Comparison of ENCODE assay signal across 1 cellular context in the genomic region with DNA sequence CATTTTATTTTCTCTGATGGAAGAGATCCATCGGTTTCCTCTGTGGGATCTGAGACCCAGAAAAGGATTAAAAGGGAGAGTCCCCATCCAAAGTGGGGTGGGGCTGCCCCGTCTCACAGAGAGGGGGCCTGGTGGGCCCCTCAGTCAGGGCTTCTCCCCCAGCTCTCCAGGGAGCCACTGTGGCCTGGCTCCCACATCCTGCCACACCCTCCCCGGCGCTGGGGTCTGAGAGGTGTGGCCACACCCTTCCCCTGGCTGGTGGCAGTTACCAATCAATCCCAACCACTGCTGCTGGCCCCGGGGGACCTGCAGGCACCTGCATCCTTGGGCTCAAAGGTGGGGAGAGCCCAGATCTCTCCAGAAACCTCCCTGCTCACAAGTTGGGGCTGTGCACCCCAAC.
TF ChIP-seq lines count a peak whose summit lies in the region.

No MANE protein-coding gene starts in this region.

TF ChIP-seq in GM12878, 131 proteins besides CTCF, POLR2A, EP300 and RAD21 (continued from another document):
- TF ChIP-seq KDM1A (IDR thresholded peaks at IDR 0.05; ENCODE audit: borderline replicate concordance) (no peak), ZZZ3 (IDR thresholded peaks at IDR 0.05; ENCODE audit: control insufficient read depth, insufficient read length, low read depth) (no peak), POLR2AphosphoS2 (IDR thresholded peaks at IDR 0.05; ENCODE audit: low read depth, low read length) (no peak), TCF7 (IDR thresholded peaks at IDR 0.05; ENCODE audit: borderline replicate concordance) (no peak), EGR1 (IDR thresholded peaks at IDR 0.05; ENCODE audit: borderline replicate concordance in 1 of 2, low read depth in 2 of 2, low read length in 2 of 2) (no peak), CHD1 (IDR thresholded peaks at IDR 0.05; ENCODE audit: low read depth, low read length) (no peak), ZSCAN29 (IDR thresholded peaks at IDR 0.05) (no peak), ATF7 (IDR thresholded peaks at IDR 0.05; ENCODE audit: low read depth) (no peak), SMAD5 (IDR thresholded peaks at IDR 0.05; ENCODE audit: low read depth) (no peak), MEF2A (IDR thresholded peaks at IDR 0.05; ENCODE audit: insufficient read depth, low read depth, low read length) (no peak), ZBED1 (IDR thresholded peaks at IDR 0.05; ENCODE audit: borderline replicate concordance) (no peak), RCOR1 (conservative IDR thresholded peaks at IDR 0.05; ENCODE audit: low read depth, low read length) (no peak), BRCA1 (IDR thresholded peaks at IDR 0.05; ENCODE audit: low read depth, low read length) (no peak), CEBPB (IDR thresholded peaks at IDR 0.05; ENCODE audit: borderline replicate concordance in 1 of 2, low read depth in 2 of 2, low read length in 2 of 2) (no peak), GABPA (IDR thresholded peaks at IDR 0.05; ENCODE audit: low read depth) (no peak), IKZF2 (IDR thresholded peaks at IDR 0.05) (peak; percentile 43 to 44; a peak in 2 of 4 replicates), IKZF1 (conservative IDR thresholded peaks at IDR 0.05) (peak; percentile 68), JUND (IDR thresholded peaks at IDR 0.05; ENCODE audit: low read depth, low read length) (no peak), STAT1 (conservative IDR thresholded peaks at IDR 0.05) (no peak), BACH1 (IDR thresholded peaks at IDR 0.05; ENCODE audit: borderline replicate concordance) (no peak), GATAD2B (conservative IDR thresholded peaks at IDR 0.05; ENCODE audit: low read depth) (0 out of 2 replicates have a peak, but pooled peaks have one; percentile 28), MYB (IDR thresholded peaks at IDR 0.05; ENCODE audit: borderline replicate concordance, low read depth, low read length) (0 out of 2 replicates have a peak, but pooled peaks have one; percentile 55), DPF2 (IDR thresholded peaks at IDR 0.05) (0 out of 2 replicates have a peak, but pooled peaks have one; percentile 34), EZH2 (IDR thresholded peaks at IDR 0.05; ENCODE audit: borderline replicate concordance, control insufficient read depth, low read depth, low read length) (no peak), CBFB (IDR thresholded peaks at IDR 0.05; ENCODE audit: low read depth) (no peak), SREBF2 (IDR thresholded peaks at IDR 0.05; ENCODE audit: low read length) (no peak), NFYA (IDR thresholded peaks at IDR 0.05; ENCODE audit: borderline replicate concordance, low read depth, low read length) (no peak)
- TF ChIP-seq, protein P1, sequence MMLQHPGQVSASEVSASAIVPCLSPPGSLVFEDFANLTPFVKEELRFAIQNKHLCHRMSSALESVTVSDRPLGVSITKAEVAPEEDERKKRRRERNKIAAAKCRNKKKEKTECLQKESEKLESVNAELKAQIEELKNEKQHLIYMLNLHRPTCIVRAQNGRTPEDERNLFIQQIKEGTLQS (IDR thresholded peaks at IDR 0.05; ENCODE audit: borderline replicate concordance, extremely low read depth, low read depth, low read length), result no peak
- TF ChIP-seq, protein P2, sequence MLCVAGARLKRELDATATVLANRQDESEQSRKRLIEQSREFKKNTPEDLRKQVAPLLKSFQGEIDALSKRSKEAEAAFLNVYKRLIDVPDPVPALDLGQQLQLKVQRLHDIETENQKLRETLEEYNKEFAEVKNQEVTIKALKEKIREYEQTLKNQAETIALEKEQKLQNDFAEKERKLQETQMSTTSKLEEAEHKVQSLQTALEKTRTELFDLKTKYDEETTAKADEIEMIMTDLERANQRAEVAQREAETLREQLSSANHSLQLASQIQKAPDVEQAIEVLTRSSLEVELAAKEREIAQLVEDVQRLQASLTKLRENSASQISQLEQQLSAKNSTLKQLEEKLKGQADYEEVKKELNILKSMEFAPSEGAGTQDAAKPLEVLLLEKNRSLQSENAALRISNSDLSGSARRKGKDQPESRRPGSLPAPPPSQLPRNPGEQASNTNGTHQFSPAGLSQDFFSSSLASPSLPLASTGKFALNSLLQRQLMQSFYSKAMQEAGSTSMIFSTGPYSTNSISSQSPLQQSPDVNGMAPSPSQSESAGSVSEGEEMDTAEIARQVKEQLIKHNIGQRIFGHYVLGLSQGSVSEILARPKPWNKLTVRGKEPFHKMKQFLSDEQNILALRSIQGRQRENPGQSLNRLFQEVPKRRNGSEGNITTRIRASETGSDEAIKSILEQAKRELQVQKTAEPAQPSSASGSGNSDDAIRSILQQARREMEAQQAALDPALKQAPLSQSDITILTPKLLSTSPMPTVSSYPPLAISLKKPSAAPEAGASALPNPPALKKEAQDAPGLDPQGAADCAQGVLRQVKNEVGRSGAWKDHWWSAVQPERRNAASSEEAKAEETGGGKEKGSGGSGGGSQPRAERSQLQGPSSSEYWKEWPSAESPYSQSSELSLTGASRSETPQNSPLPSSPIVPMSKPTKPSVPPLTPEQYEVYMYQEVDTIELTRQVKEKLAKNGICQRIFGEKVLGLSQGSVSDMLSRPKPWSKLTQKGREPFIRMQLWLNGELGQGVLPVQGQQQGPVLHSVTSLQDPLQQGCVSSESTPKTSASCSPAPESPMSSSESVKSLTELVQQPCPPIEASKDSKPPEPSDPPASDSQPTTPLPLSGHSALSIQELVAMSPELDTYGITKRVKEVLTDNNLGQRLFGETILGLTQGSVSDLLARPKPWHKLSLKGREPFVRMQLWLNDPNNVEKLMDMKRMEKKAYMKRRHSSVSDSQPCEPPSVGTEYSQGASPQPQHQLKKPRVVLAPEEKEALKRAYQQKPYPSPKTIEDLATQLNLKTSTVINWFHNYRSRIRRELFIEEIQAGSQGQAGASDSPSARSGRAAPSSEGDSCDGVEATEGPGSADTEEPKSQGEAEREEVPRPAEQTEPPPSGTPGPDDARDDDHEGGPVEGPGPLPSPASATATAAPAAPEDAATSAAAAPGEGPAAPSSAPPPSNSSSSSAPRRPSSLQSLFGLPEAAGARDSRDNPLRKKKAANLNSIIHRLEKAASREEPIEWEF (IDR thresholded peaks at IDR 0.05; ENCODE audit: insufficient replicate concordance, low read depth, low read length), result no peak
- TF ChIP-seq, protein P3, sequence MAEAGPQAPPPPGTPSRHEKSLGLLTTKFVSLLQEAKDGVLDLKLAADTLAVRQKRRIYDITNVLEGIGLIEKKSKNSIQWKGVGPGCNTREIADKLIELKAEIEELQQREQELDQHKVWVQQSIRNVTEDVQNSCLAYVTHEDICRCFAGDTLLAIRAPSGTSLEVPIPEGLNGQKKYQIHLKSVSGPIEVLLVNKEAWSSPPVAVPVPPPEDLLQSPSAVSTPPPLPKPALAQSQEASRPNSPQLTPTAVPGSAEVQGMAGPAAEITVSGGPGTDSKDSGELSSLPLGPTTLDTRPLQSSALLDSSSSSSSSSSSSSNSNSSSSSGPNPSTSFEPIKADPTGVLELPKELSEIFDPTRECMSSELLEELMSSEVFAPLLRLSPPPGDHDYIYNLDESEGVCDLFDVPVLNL (IDR thresholded peaks at IDR 0.05; ENCODE audit: low read depth, low read length), result no peak
- TF ChIP-seq, protein P4, sequence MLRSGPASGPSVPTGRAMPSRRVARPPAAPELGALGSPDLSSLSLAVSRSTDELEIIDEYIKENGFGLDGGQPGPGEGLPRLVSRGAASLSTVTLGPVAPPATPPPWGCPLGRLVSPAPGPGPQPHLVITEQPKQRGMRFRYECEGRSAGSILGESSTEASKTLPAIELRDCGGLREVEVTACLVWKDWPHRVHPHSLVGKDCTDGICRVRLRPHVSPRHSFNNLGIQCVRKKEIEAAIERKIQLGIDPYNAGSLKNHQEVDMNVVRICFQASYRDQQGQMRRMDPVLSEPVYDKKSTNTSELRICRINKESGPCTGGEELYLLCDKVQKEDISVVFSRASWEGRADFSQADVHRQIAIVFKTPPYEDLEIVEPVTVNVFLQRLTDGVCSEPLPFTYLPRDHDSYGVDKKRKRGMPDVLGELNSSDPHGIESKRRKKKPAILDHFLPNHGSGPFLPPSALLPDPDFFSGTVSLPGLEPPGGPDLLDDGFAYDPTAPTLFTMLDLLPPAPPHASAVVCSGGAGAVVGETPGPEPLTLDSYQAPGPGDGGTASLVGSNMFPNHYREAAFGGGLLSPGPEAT (IDR thresholded peaks at IDR 0.05; ENCODE audit: low read depth), result no peak
- TF ChIP-seq, protein P5, sequence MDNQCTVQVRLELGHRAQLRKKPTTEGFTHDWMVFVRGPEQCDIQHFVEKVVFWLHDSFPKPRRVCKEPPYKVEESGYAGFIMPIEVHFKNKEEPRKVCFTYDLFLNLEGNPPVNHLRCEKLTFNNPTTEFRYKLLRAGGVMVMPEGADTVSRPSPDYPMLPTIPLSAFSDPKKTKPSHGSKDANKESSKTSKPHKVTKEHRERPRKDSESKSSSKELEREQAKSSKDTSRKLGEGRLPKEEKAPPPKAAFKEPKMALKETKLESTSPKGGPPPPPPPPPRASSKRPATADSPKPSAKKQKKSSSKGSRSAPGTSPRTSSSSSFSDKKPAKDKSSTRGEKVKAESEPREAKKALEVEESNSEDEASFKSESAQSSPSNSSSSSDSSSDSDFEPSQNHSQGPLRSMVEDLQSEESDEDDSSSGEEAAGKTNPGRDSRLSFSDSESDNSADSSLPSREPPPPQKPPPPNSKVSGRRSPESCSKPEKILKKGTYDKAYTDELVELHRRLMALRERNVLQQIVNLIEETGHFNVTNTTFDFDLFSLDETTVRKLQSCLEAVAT (IDR thresholded peaks at IDR 0.05), result no peak
- TF ChIP-seq, protein P6, sequence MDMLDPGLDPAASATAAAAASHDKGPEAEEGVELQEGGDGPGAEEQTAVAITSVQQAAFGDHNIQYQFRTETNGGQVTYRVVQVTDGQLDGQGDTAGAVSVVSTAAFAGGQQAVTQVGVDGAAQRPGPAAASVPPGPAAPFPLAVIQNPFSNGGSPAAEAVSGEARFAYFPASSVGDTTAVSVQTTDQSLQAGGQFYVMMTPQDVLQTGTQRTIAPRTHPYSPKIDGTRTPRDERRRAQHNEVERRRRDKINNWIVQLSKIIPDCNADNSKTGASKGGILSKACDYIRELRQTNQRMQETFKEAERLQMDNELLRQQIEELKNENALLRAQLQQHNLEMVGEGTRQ (IDR thresholded peaks at IDR 0.05; ENCODE audit: borderline replicate concordance, low read depth, low read length), result no peak
- TF ChIP-seq, protein P7, sequence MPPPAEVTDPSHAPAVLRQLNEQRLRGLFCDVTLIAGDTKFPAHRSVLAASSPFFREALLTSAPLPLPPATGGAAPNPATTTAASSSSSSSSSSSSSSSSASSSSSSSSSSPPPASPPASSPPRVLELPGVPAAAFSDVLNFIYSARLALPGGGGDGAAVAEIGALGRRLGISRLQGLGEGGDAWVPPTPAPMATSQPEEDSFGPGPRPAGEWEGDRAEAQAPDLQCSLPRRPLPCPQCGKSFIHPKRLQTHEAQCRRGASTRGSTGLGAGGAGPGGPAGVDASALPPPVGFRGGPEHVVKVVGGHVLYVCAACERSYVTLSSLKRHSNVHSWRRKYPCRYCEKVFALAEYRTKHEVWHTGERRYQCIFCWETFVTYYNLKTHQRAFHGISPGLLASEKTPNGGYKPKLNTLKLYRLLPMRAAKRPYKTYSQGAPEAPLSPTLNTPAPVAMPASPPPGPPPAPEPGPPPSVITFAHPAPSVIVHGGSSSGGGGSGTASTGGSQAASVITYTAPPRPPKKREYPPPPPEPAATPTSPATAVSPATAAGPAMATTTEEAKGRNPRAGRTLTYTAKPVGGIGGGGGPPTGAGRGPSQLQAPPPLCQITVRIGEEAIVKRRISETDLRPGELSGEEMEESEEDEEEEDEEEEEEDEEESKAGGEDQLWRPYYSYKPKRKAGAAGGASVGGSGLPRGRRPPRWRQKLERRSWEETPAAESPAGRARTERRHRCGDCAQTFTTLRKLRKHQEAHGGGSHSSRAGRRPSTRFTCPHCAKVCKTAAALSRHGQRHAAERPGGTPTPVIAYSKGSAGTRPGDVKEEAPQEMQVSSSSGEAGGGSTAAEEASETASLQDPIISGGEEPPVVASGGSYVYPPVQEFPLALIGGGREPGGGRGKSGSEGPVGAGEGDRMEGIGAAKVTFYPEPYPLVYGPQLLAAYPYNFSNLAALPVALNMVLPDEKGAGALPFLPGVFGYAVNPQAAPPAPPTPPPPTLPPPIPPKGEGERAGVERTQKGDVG (CRISPR knock-in tag; IDR thresholded peaks at IDR 0.05), result no peak
- TF ChIP-seq, protein P8, sequence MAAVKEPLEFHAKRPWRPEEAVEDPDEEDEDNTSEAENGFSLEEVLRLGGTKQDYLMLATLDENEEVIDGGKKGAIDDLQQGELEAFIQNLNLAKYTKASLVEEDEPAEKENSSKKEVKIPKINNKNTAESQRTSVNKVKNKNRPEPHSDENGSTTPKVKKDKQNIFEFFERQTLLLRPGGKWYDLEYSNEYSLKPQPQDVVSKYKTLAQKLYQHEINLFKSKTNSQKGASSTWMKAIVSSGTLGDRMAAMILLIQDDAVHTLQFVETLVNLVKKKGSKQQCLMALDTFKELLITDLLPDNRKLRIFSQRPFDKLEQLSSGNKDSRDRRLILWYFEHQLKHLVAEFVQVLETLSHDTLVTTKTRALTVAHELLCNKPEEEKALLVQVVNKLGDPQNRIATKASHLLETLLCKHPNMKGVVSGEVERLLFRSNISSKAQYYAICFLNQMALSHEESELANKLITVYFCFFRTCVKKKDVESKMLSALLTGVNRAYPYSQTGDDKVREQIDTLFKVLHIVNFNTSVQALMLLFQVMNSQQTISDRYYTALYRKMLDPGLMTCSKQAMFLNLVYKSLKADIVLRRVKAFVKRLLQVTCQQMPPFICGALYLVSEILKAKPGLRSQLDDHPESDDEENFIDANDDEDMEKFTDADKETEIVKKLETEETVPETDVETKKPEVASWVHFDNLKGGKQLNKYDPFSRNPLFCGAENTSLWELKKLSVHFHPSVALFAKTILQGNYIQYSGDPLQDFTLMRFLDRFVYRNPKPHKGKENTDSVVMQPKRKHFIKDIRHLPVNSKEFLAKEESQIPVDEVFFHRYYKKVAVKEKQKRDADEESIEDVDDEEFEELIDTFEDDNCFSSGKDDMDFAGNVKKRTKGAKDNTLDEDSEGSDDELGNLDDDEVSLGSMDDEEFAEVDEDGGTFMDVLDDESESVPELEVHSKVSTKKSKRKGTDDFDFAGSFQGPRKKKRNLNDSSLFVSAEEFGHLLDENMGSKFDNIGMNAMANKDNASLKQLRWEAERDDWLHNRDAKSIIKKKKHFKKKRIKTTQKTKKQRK (IDR thresholded peaks at IDR 0.05; ENCODE audit: low read depth, low read length), result no peak
- TF ChIP-seq, protein P9, sequence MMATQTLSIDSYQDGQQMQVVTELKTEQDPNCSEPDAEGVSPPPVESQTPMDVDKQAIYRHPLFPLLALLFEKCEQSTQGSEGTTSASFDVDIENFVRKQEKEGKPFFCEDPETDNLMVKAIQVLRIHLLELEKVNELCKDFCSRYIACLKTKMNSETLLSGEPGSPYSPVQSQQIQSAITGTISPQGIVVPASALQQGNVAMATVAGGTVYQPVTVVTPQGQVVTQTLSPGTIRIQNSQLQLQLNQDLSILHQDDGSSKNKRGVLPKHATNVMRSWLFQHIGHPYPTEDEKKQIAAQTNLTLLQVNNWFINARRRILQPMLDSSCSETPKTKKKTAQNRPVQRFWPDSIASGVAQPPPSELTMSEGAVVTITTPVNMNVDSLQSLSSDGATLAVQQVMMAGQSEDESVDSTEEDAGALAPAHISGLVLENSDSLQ (IDR thresholded peaks at IDR 0.05), result peak; percentile 30; the same call in 1 of the 2 replicates
- TF ChIP-seq, protein P10, sequence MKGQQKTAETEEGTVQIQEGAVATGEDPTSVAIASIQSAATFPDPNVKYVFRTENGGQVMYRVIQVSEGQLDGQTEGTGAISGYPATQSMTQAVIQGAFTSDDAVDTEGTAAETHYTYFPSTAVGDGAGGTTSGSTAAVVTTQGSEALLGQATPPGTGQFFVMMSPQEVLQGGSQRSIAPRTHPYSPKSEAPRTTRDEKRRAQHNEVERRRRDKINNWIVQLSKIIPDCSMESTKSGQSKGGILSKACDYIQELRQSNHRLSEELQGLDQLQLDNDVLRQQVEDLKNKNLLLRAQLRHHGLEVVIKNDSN (IDR thresholded peaks at IDR 0.05; ENCODE audit: borderline replicate concordance, extremely low read length, insufficient read depth, low read depth, low read length), result no peak
